In the genomic region with DNA sequence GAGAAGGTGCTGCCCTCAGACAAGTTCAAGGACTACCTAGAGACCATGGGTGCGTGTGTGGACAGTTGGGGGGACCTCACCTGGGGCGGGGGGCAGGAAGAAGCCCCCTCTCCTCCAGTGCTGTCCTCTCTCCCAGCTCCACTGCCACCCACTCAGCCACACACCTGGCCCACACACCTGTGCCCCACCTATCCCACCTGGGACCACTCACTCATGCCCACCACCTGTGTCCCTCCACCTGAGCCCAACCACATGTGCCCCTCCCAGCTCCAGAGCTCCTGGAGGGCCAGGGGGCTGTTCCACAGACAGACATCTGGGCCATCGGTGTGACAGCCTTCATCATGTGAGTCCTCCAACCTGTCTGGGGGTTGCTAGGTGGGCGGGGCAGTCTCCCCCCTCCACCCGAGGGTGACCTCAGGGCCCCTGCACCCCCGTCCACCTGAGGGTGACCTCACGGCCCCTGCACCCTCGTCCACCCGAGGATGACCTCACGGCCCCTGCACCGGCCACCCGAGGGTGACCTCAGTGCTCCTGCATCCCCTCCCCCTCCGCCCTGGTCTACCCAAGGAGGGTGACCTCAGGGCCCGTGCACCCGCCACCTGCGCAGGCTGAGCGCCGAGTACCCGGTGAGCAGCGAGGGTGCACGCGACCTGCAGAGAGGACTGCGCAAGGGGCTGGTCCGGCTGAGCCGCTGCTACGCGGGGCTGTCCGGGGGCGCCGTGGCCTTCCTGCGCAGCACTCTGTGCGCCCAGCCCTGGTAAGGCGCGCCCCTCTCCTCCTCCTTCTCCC, we compare ENCODE assay signal across 8 cellular contexts. TPM values are rescaled to one million over a fixed set of nuclear protein-coding genes. Genes with fewer than 3 reads are reported as not detected.
DNase-seq lines count a peak whose midpoint lies in the region; ATAC-seq and TF ChIP-seq lines count a peak whose summit lies in the region.

No MANE protein-coding gene starts in this region.

- no peaks in the 10 kb centered on the region for H4K20me1 ChIP-seq in DOHH2 (ENCODE audit: control insufficient read depth, insufficient read depth, low read depth, low read length)

- H3F3A ChIP-seq in DOHH2 (ENCODE audit: control insufficient read depth, insufficient read depth) = no peaks in the 10 kb centered on the region

- in situ Hi-C loops in ACHN (cut with HindIII; ENCODE audit: low pct_ligation_motif_present, low pct_unique_long_range_greater_than_20kb, low sequenced_read_pairs) = no loop called here

- DNase-seq in fibroblast of pulmonary artery (ENCODE audit: low read depth) = no peak
- DNase-seq in posterior vena cava (ENCODE audit: low spot score) = peak; percentile 78
- no peak for DNase-seq in SHP77 (lab: John Stamatoyannopoulos, UW)
- DNase-seq in ACHN = no peak

- no peaks in the 10 kb centered on the region for H3K79me2 ChIP-seq in DOHH2 (ENCODE audit: control insufficient read depth, low read length)

- peak; percentile 75 for ATAC-seq in SK-N-SH treated with all-trans-retinoic acid at 6 μM for 48 hours
- ATAC-seq in HG03280 (IDR thresholded peaks at IDR 0.05; ENCODE audit: unreplicated experiment) = no peak
- ATAC-seq in HG02938 (IDR thresholded peaks at IDR 0.05; ENCODE audit: unreplicated experiment) = no peak

- H3K4me3 ChIP-seq in DOHH2 (ENCODE audit: low read length) (peak overlapping the region; percentile 37; the same call in 1 of the 2 replicates), fibroblast of pulmonary artery (replicated peaks; ENCODE audit: low read depth, low read length) (peak overlapping the region; percentile 38)

- no peak for TF ChIP-seq CTCF in DOHH2 (IDR thresholded peaks at IDR 0.05; ENCODE audit: low read depth, low read length, poor library complexity, severe bottlenecking)
- no peak for TF ChIP-seq CTCF in fibroblast of pulmonary artery (IDR thresholded peaks at IDR 0.05; ENCODE audit: low read length, missing control alignments)

- intact Hi-C loops in posterior vena cava (cut with DNase I) = no loop called here

- H3K27ac ChIP-seq in DOHH2 (ENCODE audit: low read depth, low read length) = no peak overlapping the region

- no peaks in the 10 kb centered on the region for H3K9me2 ChIP-seq in DOHH2 (replicated peaks; ENCODE audit: control insufficient read depth, low read length)

- no peaks in the 10 kb centered on the region for H3K36me3 ChIP-seq in DOHH2 (ENCODE audit: control insufficient read depth, low read length)

- H3K4me1 ChIP-seq in DOHH2 (ENCODE audit: control insufficient read depth, low read length) = no peaks in the 10 kb centered on the region; the same call in 1 of the 2 replicates

- peak overlapping the region; percentile 48 for H3K4me2 ChIP-seq in DOHH2 (ENCODE audit: low read length)

- H3K27me3 ChIP-seq in DOHH2 (ENCODE audit: control insufficient read depth, low read length) = peaks cover 16% of the 10 kb centered on the region

- no peaks in the 10 kb centered on the region for H3K9me3 ChIP-seq in DOHH2 (ENCODE audit: control insufficient read depth, insufficient read depth, low read length)

TF ChIP-seq in SK-N-SH treated with all-trans-retinoic acid at 6 μM for 48 hours, 23 proteins besides CTCF, POLR2A, EP300 and RAD21:
- TF ChIP-seq CSDC2 (CRISPR knock-in tag; IDR thresholded peaks at IDR 0.05) (no peak), PPARA (CRISPR knock-in tag; IDR thresholded peaks at IDR 0.05; ENCODE audit: borderline replicate concordance) (no peak), ZNF8 (CRISPR knock-in tag; IDR thresholded peaks at IDR 0.05) (no peak), ZFP30 (CRISPR knock-in tag; IDR thresholded peaks at IDR 0.05) (no peak), ARNTL (CRISPR knock-in tag; IDR thresholded peaks at IDR 0.05; ENCODE audit: borderline replicate concordance, low read depth) (no peak), ZFP3 (CRISPR knock-in tag; IDR thresholded peaks at IDR 0.05) (no peak), OSR1 (CRISPR knock-in tag; IDR thresholded peaks at IDR 0.05) (no peak), TOX (CRISPR knock-in tag; IDR thresholded peaks at IDR 0.05; ENCODE audit: borderline replicate concordance) (no peak), SNAI2 (CRISPR knock-in tag; IDR thresholded peaks at IDR 0.05) (no peak), GLIS3 (CRISPR knock-in tag; IDR thresholded peaks at IDR 0.05) (no peak), ESRRG (CRISPR knock-in tag; IDR thresholded peaks at IDR 0.05) (no peak), RARB (CRISPR knock-in tag; IDR thresholded peaks at IDR 0.05) (no peak), BACH2 (CRISPR knock-in tag; IDR thresholded peaks at IDR 0.05; ENCODE audit: borderline replicate concordance) (no peak), CSRNP3 (CRISPR knock-in tag; IDR thresholded peaks at IDR 0.05) (no peak), TCF4 (CRISPR knock-in tag; IDR thresholded peaks at IDR 0.05; ENCODE audit: borderline replicate concordance) (no peak)
- TF ChIP-seq, protein P1, sequence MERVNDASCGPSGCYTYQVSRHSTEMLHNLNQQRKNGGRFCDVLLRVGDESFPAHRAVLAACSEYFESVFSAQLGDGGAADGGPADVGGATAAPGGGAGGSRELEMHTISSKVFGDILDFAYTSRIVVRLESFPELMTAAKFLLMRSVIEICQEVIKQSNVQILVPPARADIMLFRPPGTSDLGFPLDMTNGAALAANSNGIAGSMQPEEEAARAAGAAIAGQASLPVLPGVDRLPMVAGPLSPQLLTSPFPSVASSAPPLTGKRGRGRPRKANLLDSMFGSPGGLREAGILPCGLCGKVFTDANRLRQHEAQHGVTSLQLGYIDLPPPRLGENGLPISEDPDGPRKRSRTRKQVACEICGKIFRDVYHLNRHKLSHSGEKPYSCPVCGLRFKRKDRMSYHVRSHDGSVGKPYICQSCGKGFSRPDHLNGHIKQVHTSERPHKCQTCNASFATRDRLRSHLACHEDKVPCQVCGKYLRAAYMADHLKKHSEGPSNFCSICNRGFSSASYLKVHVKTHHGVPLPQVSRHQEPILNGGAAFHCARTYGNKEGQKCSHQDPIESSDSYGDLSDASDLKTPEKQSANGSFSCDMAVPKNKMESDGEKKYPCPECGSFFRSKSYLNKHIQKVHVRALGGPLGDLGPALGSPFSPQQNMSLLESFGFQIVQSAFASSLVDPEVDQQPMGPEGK (CRISPR knock-in tag; IDR thresholded peaks at IDR 0.05; ENCODE audit: borderline replicate concordance) = no peak
- TF ChIP-seq, protein P2, sequence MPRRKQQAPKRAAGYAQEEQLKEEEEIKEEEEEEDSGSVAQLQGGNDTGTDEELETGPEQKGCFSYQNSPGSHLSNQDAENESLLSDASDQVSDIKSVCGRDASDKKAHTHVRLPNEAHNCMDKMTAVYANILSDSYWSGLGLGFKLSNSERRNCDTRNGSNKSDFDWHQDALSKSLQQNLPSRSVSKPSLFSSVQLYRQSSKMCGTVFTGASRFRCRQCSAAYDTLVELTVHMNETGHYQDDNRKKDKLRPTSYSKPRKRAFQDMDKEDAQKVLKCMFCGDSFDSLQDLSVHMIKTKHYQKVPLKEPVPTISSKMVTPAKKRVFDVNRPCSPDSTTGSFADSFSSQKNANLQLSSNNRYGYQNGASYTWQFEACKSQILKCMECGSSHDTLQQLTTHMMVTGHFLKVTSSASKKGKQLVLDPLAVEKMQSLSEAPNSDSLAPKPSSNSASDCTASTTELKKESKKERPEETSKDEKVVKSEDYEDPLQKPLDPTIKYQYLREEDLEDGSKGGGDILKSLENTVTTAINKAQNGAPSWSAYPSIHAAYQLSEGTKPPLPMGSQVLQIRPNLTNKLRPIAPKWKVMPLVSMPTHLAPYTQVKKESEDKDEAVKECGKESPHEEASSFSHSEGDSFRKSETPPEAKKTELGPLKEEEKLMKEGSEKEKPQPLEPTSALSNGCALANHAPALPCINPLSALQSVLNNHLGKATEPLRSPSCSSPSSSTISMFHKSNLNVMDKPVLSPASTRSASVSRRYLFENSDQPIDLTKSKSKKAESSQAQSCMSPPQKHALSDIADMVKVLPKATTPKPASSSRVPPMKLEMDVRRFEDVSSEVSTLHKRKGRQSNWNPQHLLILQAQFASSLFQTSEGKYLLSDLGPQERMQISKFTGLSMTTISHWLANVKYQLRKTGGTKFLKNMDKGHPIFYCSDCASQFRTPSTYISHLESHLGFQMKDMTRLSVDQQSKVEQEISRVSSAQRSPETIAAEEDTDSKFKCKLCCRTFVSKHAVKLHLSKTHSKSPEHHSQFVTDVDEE (CRISPR knock-in tag; IDR thresholded peaks at IDR 0.05) = no peak
- TF ChIP-seq, protein P3, sequence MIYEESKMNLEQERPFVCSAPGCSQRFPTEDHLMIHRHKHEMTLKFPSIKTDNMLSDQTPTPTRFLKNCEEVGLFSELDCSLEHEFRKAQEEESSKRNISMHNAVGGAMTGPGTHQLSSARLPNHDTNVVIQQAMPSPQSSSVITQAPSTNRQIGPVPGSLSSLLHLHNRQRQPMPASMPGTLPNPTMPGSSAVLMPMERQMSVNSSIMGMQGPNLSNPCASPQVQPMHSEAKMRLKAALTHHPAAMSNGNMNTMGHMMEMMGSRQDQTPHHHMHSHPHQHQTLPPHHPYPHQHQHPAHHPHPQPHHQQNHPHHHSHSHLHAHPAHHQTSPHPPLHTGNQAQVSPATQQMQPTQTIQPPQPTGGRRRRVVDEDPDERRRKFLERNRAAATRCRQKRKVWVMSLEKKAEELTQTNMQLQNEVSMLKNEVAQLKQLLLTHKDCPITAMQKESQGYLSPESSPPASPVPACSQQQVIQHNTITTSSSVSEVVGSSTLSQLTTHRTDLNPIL (CRISPR knock-in tag; IDR thresholded peaks at IDR 0.05; ENCODE audit: low read depth) = no peak

RNA-seq across cellular contexts. Expression of gene TRIM11, which starts 28.8 kb away (rescaled TPM):
- total RNA-seq in posterior vena cava = 10 to 100 TPM; 12.7 to 13.3 TPM

RNA-seq across cellular contexts. Expression of gene TRIM17, which starts 38.8 kb away (rescaled TPM):
- total RNA-seq in posterior vena cava = 1 to 10 TPM in 1 of 2 donors, under 1 TPM in 1; 0.38 to 1.9 TPM
